In the genomic region with DNA sequence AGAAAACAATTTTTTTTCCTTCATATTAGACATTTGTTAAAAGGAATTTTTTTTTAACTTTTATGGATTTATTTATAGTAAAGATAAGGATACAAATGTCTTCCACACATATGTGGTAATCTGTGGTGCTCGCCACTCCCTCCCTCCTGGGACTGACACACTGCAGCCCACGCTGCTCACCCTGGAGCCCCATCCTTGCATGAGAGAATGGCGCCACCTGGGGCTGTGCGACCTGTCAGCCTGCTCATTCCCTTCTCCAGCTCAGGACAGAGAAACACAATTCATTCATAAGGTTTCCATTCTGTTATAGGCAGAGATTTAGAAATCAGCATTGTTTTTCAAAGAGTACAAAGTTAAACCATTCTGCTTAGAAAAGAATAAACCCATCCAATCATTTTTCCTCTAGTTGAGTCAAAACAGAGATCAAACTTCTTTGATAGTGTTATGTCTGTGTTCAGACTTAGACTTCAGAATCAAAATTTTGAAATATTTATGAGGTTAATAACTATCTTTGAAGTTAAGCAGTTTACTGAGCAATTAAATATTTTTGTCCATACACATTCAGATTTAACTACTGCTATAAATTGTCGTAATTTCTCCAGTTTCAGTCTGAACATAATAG, we compare ENCODE assay signal across 8 cellular contexts. TPM values are rescaled to one million over a fixed set of nuclear protein-coding genes. Genes with fewer than 3 reads are reported as not detected.
DNase-seq lines count a peak whose midpoint lies in the region; ATAC-seq and TF ChIP-seq lines count a peak whose summit lies in the region.

No MANE protein-coding gene starts in this region.

- TF ChIP-seq CTCF in DND-41 (IDR thresholded peaks at IDR 0.05; ENCODE audit: borderline replicate concordance, extremely low read depth, low read length, poor library complexity, severe bottlenecking) (peak; percentile 46), WI38 (IDR thresholded peaks at IDR 0.05; ENCODE audit: low read depth, low read length) (peak; percentile 23; the same call in 1 of the 2 replicates), fibroblast of lung (conservative IDR thresholded peaks at IDR 0.05 in 1 of 2, IDR thresholded peaks at IDR 0.05 in 1 of 2; ENCODE audit: low read depth in 1 of 2, low read length in 2 of 2) (peak in 1 of 2 donors; percentile 38), ovary (IDR thresholded peaks at IDR 0.05) (no peak)

- no peaks in the 10 kb centered on the region for H3K27me3 ChIP-seq in DND-41 (ENCODE audit: insufficient read depth, low read length, poor library complexity)
- no peaks in the 10 kb centered on the region for H3K27me3 ChIP-seq in fibroblast of lung (ENCODE audit: control insufficient read depth, insufficient read depth, low read length)
- no peaks in the 10 kb centered on the region for H3K27me3 ChIP-seq in ovary

- H3K4me1 ChIP-seq in DND-41 (ENCODE audit: insufficient read depth, low read length) = no peaks in the 10 kb centered on the region
- peaks cover 13% of the 10 kb centered on the region for H3K4me1 ChIP-seq in fibroblast of lung (ENCODE audit: control insufficient read depth, extremely low read depth, insufficient read depth, low read length)
- peaks cover 2% of the 10 kb centered on the region for H3K4me1 ChIP-seq in ovary (ENCODE audit: insufficient read depth)

- TF ChIP-seq POLR2A in ovary (IDR thresholded peaks at IDR 0.05) = no peak

- H3K27ac ChIP-seq in DND-41 (ENCODE audit: low read length) (no peak overlapping the region), fibroblast of lung (ENCODE audit: insufficient read depth, low read length) (no peak overlapping the region), ovary (no peak overlapping the region)

- DNase-seq in DND-41 (peak; percentile 40), fibroblast of lung (ENCODE audit: low read depth in 2 of 2) (peak; percentile 35 to 57), ovary (peak in 3 of 5 donors; percentile 28 to 54 (median 30)), ureter (ENCODE audit: low spot score) (no peak)
- peak; percentile 18 for DNase-seq in Jurkat, Clone E6-1 (ENCODE audit: low read depth, low spot score)

- no peak overlapping the region for H2AFZ ChIP-seq in DND-41 (ENCODE audit: low read depth, low read length)
- no peak overlapping the region for H2AFZ ChIP-seq in fibroblast of lung (ENCODE audit: low read length)

- intact Hi-C loops in ovary (cut with DNase I) = loop anchor here in 1 of 4 donors (10.0 kb wide), 1 partner anchor 159 kb away; no protein-coding TSS in a partner anchor

- H4K20me1 ChIP-seq in DND-41 (ENCODE audit: insufficient read depth, low read length) = no peaks in the 10 kb centered on the region
- no peaks in the 10 kb centered on the region for H4K20me1 ChIP-seq in fibroblast of lung (ENCODE audit: control insufficient read depth, extremely low read depth, insufficient read depth, low read length)

- ATAC-seq in DND-41 (ENCODE audit: insufficient read depth, low read depth) (peak; percentile 72; the same call in 2 of the 3 replicates), GM19463 (IDR thresholded peaks at IDR 0.05; ENCODE audit: unreplicated experiment) (no peak), GM19395 (IDR thresholded peaks at IDR 0.05; ENCODE audit: unreplicated experiment) (no peak)

- H3K9ac ChIP-seq in DND-41 (ENCODE audit: low read depth, low read length) = no peak overlapping the region
- H3K9ac ChIP-seq in fibroblast of lung (ENCODE audit: insufficient read depth, low read length) = no peak overlapping the region

- H3K4me3 ChIP-seq in DND-41 (ENCODE audit: low read depth in 1 of 2, low read length in 2 of 2) (no peak overlapping the region), WI38 (ENCODE audit: low read depth, low read length) (no peak overlapping the region), fibroblast of lung (replicated peaks in 1 of 4; ENCODE audit: control extremely low read depth in 1 of 4, insufficient read depth in 1 of 4, low read depth in 3 of 4, low read length in 4 of 4) (no peak overlapping the region), ovary (no peak overlapping the region)
- H3K4me3 ChIP-seq in Jurkat, Clone E6-1 (ENCODE audit: low read length) = no peak overlapping the region

- peaks cover 78% of the 10 kb centered on the region for H3K36me3 ChIP-seq in DND-41 (ENCODE audit: insufficient read depth, low read length)
- H3K36me3 ChIP-seq in fibroblast of lung (ENCODE audit: control insufficient read depth, insufficient read depth, low read length) = peaks cover 3% of the 10 kb centered on the region
- H3K36me3 ChIP-seq in ovary = no peaks in the 10 kb centered on the region

- no peaks in the 10 kb centered on the region for H3K9me3 ChIP-seq in DND-41 (ENCODE audit: insufficient read depth, low read length, severe bottlenecking)
- H3K9me3 ChIP-seq in fibroblast of lung (ENCODE audit: control insufficient read depth, insufficient read depth, low read depth, low read length) = no peaks in the 10 kb centered on the region
- H3K9me3 ChIP-seq in ovary = no peaks in the 10 kb centered on the region

- WGBS in ovary, 3 donors = 56 to 68% (median 58%) methylated on average over 5 of the region's 5 CpGs

- H3K4me2 ChIP-seq in DND-41 (ENCODE audit: insufficient read depth, low read length) = no peak overlapping the region
- H3K4me2 ChIP-seq in fibroblast of lung (ENCODE audit: extremely low read depth, insufficient read depth, low read length) = no peak overlapping the region

- TF ChIP-seq EP300 in ovary (IDR thresholded peaks at IDR 0.05) = no peak

- H3K79me2 ChIP-seq in DND-41 (ENCODE audit: insufficient read depth, low read length) = no peaks in the 10 kb centered on the region
- H3K79me2 ChIP-seq in fibroblast of lung (ENCODE audit: control insufficient read depth, insufficient read depth, low read length) = no peaks in the 10 kb centered on the region

RNA-seq across cellular contexts. Expression of gene DYNLRB1, which starts 42.8 kb away (rescaled TPM):
- 296 TPM for polyA plus RNA-seq in Jurkat, Clone E6-1 (2012; ENCODE audit: insufficient read depth, insufficient read length)
- total RNA-seq in fibroblast of lung (39.8 and 107 TPM in 2 replicates), ovary (100 to 1,000 TPM in 6 of 7 donors, 10 to 100 TPM in 1; 79.9 to 128 (median 121) TPM), ureter (123 TPM)
- polyA plus RNA-seq in fibroblast of lung (352 and 524 TPM in 2 replicates), ovary (100 to 1,000 TPM; 151 to 319 TPM)
- 440 and 469 TPM in 2 replicates for polyA plus RNA-seq in fibroblast of lung (2012)
- 222 and 333 TPM in 2 replicates for polyA minus RNA-seq in fibroblast of lung (ENCODE audit: low replicate concordance)

Comparison
In these comparisons a context has a peak if more than half of its experiments do, and no peak if none do; other contexts are left out.
1. CTCF ChIP-seq: peak in DND-41 (single experiment) and WI38 (single experiment); none in ovary (0 of 3).